Comparison of ENCODE assay signal across 8 cellular contexts in the genomic region with DNA sequence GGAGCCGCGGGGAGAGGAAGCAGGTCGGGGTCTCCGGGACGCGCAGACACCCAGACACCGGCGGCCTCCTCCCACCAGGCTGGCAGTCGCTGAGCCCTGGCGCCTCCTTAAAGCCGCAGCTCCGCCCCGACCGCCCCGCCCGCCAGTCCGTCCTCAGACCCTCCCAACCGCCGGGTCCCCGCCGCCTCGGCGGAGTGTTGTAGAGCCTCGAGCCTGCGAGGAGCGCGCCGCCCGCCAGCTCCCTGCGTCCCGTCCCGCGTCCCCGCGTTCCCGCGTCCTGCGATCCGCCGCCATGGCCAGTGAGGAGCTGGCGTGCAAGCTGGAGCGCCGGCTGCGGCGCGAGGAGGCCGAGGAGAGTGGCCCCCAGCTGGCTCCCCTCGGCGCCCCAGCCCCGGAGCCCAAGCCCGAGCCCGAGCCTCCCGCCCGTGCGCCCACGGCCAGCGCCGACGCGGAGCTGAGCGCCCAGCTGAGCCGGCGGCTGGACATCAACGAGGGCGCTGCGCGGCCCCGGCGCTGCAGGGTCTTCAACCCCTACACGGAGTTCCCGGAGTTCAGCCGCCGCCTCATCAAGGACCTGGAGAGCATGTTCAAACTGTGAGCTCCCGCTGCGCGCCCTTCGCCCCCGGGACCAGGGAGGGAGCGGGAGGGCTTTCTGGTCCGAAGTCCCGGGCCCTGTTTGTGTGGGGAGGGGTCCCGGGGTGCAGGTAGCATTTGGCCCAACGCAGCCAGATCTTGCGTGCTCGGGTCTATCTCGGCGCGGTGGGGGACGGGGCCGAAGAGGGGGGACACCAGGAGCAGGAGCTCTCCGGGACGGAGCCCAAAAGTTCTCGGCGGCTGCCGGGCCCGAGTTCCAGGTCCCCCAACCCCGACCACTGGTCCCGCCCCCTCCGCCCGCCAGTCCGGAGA. TPM values are rescaled to one million over a fixed set of nuclear protein-coding genes. Genes with fewer than 3 reads are reported as not detected.
DNase-seq lines count a peak whose midpoint lies in the region; ATAC-seq and TF ChIP-seq lines count a peak whose summit lies in the region.

A gene with protein sequence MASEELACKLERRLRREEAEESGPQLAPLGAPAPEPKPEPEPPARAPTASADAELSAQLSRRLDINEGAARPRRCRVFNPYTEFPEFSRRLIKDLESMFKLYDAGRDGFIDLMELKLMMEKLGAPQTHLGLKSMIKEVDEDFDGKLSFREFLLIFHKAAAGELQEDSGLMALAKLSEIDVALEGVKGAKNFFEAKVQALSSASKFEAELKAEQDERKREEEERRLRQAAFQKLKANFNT (plus strand): TSS at position 192 of the 906 bp plus-strand sequence. CDS start 101 bp downstream, at position 293.

- H3K36me3 ChIP-seq in Panc1 (ENCODE audit: control insufficient read depth, insufficient read depth, low read length) (no peaks in the 10 kb centered on the region), subcutaneous abdominal adipose tissue (ENCODE audit: control insufficient read depth in 5 of 5, insufficient read depth in 5 of 5, low read length in 5 of 5) (no peaks in the 10 kb centered on the region)

- BruUV-seq in Panc1 (replicated peaks; lab: Mats Ljungman, UMichigan) = no TSS peak

- peak; percentile 62 for DNase-seq in SIG-M5 treated with dmso at 0.1 percent for 504 hours (lab: John Stamatoyannopoulos, UW; ENCODE audit: unreplicated experiment)
- no peak for DNase-seq in SIG-M5 (lab: John Stamatoyannopoulos, UW)
- DNase-seq in Panc1 (ENCODE audit: low read depth, low spot score) = no peak
- DNase-seq in activated naive CD4-positive, alpha-beta T cell treated with anti-CD3 and anti-CD28 coated beads, Interleukin-2, amount 10 ng/mL, durations not matched to agents 7 days and 5 days = peak; percentile 76
- DNase-seq in germinal center (ENCODE audit: low spot score) = peak; percentile 55
- DNase-seq in neural crest cell (ENCODE audit: low read depth, low spot score) = peak; percentile 70

- CTCF ChIA-PET in Panc1 (lab: Charles Lee) = interaction anchor here (0.7 kb wide), 1 partner anchor 35 kb away, joined by 3 read pairs; no protein-coding TSS in a partner anchor
- CTCF ChIA-PET in activated naive CD4-positive, alpha-beta T cell treated with anti-CD3 and anti-CD28 coated beads, Interleukin-2, amount 10 ng/mL, durations not matched to agents 7 days and 5 days (lab: Charles Lee) = interaction anchor here (1.4 kb wide), 1 partner anchor 54 kb away, joined by 3 read pairs; no protein-coding TSS in a partner anchor

- TF ChIP-seq CTCF in Panc1 (IDR thresholded peaks at IDR 0.05) (no peak), neural crest cell (conservative IDR thresholded peaks at IDR 0.05) (no peak)

- in situ Hi-C loops in Panc1 (cut with HindIII; ENCODE audit: low pct_unique_long_range_greater_than_20kb, low sequenced_read_pairs) = no loop called here

- H3K27me3 ChIP-seq in Panc1 (ENCODE audit: control insufficient read depth, insufficient read depth, low read length) (no peaks in the 10 kb centered on the region), subcutaneous abdominal adipose tissue (ENCODE audit: control insufficient read depth in 5 of 5, insufficient read depth in 4 of 5, low read length in 5 of 5) (peaks cover 4 to 36% (median 18%) of the 10 kb centered on the region in 5 donors)

- peak within 1 kb of the TSS in 1 of 5 donors; percentile 64 for H3K9ac ChIP-seq in subcutaneous abdominal adipose tissue (ENCODE audit: low read length in 5 of 5)

- POLR2A ChIA-PET in Panc1 (lab: Charles Lee) = interaction anchor here (0.5 to 0.7 kb wide), 2 partner anchors 21 to 383 kb away, joined by 3 to 15 read pairs; no protein-coding TSS in a partner anchor

- H3K4me3 ChIP-seq in Panc1 (ENCODE audit: low read depth in 2 of 2, low read length in 2 of 2) (peak within 1 kb of the TSS; percentile 59 to 63), subcutaneous abdominal adipose tissue (ENCODE audit: low read depth in 1 of 5, low read length in 5 of 5) (peak within 1 kb of the TSS; percentile 19 to 73 (median 66))

- H3K36me3 Mint-ChIP-seq in activated naive CD4-positive, alpha-beta T cell treated with anti-CD3 and anti-CD28 coated beads, Interleukin-2, amount 10 ng/mL, durations not matched to agents 7 days and 5 days = no peaks in the 10 kb centered on the region
- no peaks in the 10 kb centered on the region for H3K36me3 Mint-ChIP-seq in neural crest cell (ENCODE audit: low read depth)

- H3K9me3 Mint-ChIP-seq in activated naive CD4-positive, alpha-beta T cell treated with anti-CD3 and anti-CD28 coated beads, Interleukin-2, amount 10 ng/mL, durations not matched to agents 7 days and 5 days = no peaks in the 10 kb centered on the region
- no peaks in the 10 kb centered on the region for H3K9me3 Mint-ChIP-seq in neural crest cell

- peak within 1 kb of the TSS; percentile 50 for H3K4me3 Mint-ChIP-seq in activated naive CD4-positive, alpha-beta T cell treated with anti-CD3 and anti-CD28 coated beads, Interleukin-2, amount 10 ng/mL, durations not matched to agents 7 days and 5 days
- peak within 1 kb of the TSS; percentile 84 for H3K4me3 Mint-ChIP-seq in neural crest cell

- ATAC-seq in Panc1 (peak; percentile 97), HG02840 (IDR thresholded peaks at IDR 0.05; ENCODE audit: low FRiP score, unreplicated experiment) (no peak)

- peaks cover 20% of the 10 kb centered on the region for H3K4me1 Mint-ChIP-seq in activated naive CD4-positive, alpha-beta T cell treated with anti-CD3 and anti-CD28 coated beads, Interleukin-2, amount 10 ng/mL, durations not matched to agents 7 days and 5 days
- peaks cover 11% of the 10 kb centered on the region for H3K4me1 Mint-ChIP-seq in neural crest cell

- peaks cover 96% of the 10 kb centered on the region for H3K27me3 Mint-ChIP-seq in activated naive CD4-positive, alpha-beta T cell treated with anti-CD3 and anti-CD28 coated beads, Interleukin-2, amount 10 ng/mL, durations not matched to agents 7 days and 5 days
- H3K27me3 Mint-ChIP-seq in neural crest cell (ENCODE audit: low read depth) = peaks cover 63% of the 10 kb centered on the region

- intact Hi-C loops in Panc1 (cut with micrococcal nuclease; ENCODE audit: unreplicated experiment) = no loop called here

- H3K4me1 ChIP-seq in Panc1 (ENCODE audit: control insufficient read depth, insufficient read depth, low read length) (peaks cover 17% of the 10 kb centered on the region), subcutaneous abdominal adipose tissue (ENCODE audit: control insufficient read depth in 5 of 5, insufficient read depth in 5 of 5, low read length in 5 of 5) (peaks cover 0 to 38% (median 29%) of the 10 kb centered on the region in 5 donors)

- H3K27ac Mint-ChIP-seq in activated naive CD4-positive, alpha-beta T cell treated with anti-CD3 and anti-CD28 coated beads, Interleukin-2, amount 10 ng/mL, durations not matched to agents 7 days and 5 days = no peak within 1 kb of the TSS
- H3K27ac Mint-ChIP-seq in neural crest cell (ENCODE audit: unreplicated experiment) = no peak within 1 kb of the TSS

- H3K9me3 ChIP-seq in Panc1 (ENCODE audit: control insufficient read depth, insufficient read depth, low read depth, low read length) (no peaks in the 10 kb centered on the region), subcutaneous abdominal adipose tissue (ENCODE audit: control insufficient read depth in 5 of 5, low read length in 5 of 5) (no peaks in the 10 kb centered on the region)

- peak within 1 kb of the TSS; percentile 66 for H3K27ac ChIP-seq in Panc1 (ENCODE audit: low read length)
- peak within 1 kb of the TSS; percentile 57 for H3K27ac ChIP-seq in subcutaneous abdominal adipose tissue (ENCODE audit: low read depth, low read length)

RNA-seq across cellular contexts. Expression of the gene that starts here (rescaled TPM):
- 73.5 TPM for total RNA-seq in Panc1 (2021; ENCODE audit: unreplicated experiment)
- 66.4 TPM for polyA plus RNA-seq in Panc1 (2012; ENCODE audit: insufficient read length)
- 4.1 and 4.7 TPM in 2 replicates for total RNA-seq in neural crest cell

Comparison
In these comparisons a context has a peak if more than half of its experiments do, and no peak if none do; other contexts are left out.
1. RNA of the gene that starts here (total RNA-seq): 73.5 TPM in Panc1 (single experiment); 4.1 to 4.7 TPM in neural crest cell; every median in the first group is over 10 times any median in the second.
2. DNase-seq: peak in SIG-M5 treated with dmso at 0.1 percent for 504 hours (single experiment), activated naive CD4-positive, alpha-beta T cell treated with anti-CD3 and anti-CD28 coated beads, Interleukin-2, amount 10 ng/mL, durations not matched to agents 7 days and 5 days (single experiment), germinal center (single experiment) and neural crest cell (single experiment); none in SIG-M5 (single experiment) and Panc1 (single experiment).